21 cellular contexts compared by ENCODE assay signal in genomic region chr1:93082313-93082712, GRCh38. TPM values are rescaled to one million over a fixed set of nuclear protein-coding genes. Genes with fewer than 3 reads are reported as not detected.
DNase-seq lines count a peak whose midpoint lies in the region; ATAC-seq lines count a peak whose summit lies in the region.
"Had no signal": no experiment of that assay in that cellular context is flagged by ENCODE, and none has a peak within 500 bp of the region (broad histone marks: within the 10 kb centered on the region; RNA-seq: fewer than 3 reads in every experiment).

No MANE protein-coding gene starts in this region.

- H3K18ac ChIP-seq in mesenchymal stem cell (ENCODE audit: low read depth in 1 of 2, low read length in 2 of 2), result no peak overlapping the region

- no peak overlapping the region for H2BK15ac ChIP-seq in mesenchymal stem cell (ENCODE audit: low read depth, poor library complexity, severe bottlenecking)

- no peak overlapping the region for H2BK120ac ChIP-seq in mesenchymal stem cell (ENCODE audit: low read depth, low read length)

- H3K4me1 ChIP-seq in BLaER1 (peaks cover 27% of the 10 kb centered on the region), GM23248 (ENCODE audit: insufficient read depth) (peaks cover 25% of the 10 kb centered on the region), mesenchymal stem cell (ENCODE audit: control insufficient read depth, insufficient read depth, low read depth, low read length) (peaks cover 3% of the 10 kb centered on the region)
- H3K4me1 ChIP-seq: parathyroid adenoma had no signal

- no peak overlapping the region for H4K91ac ChIP-seq in mesenchymal stem cell (ENCODE audit: low read length)

- H3K9me3 ChIP-seq in BLaER1 (peaks cover 48% of the 10 kb centered on the region), GM23248 (ENCODE audit: low read depth) (no peaks in the 10 kb centered on the region), mesenchymal stem cell (ENCODE audit: control insufficient read depth, low read length) (no peaks in the 10 kb centered on the region)
- H3K9me3 ChIP-seq: Caco-2, left lung, testis had no signal

- H3K79me2 ChIP-seq in GM23248 (ENCODE audit: insufficient read depth), result peaks cover 88% of the 10 kb centered on the region

- peaks cover 53% of the 10 kb centered on the region for H3K36me3 ChIP-seq in BLaER1
- H3K36me3 ChIP-seq in GM23248 (ENCODE audit: low read depth), result peaks cover 10% of the 10 kb centered on the region; the same call in 1 of the 2 replicates
- peaks cover 10% of the 10 kb centered on the region in 2 experiments for H3K36me3 ChIP-seq in mesenchymal stem cell (ENCODE audit: control insufficient read depth in 1 of 2, insufficient read depth in 2 of 2, low read depth in 1 of 2, low read length in 2 of 2)

- H4K20me1 ChIP-seq in BLaER1, result peaks cover 78% of the 10 kb centered on the region
- 0 out of 2 replicates have a peak, but pooled peaks cover 3% of the 10 kb centered on the region for H4K20me1 ChIP-seq in GM23248 (ENCODE audit: insufficient read depth)

- H3K27ac Mint-ChIP-seq in activated naive CD8-positive, alpha-beta T cell treated with anti-CD3 and anti-CD28 coated beads, Interleukin-2, amount 50 U/mL, for 24 hours, result no peak overlapping the region

- H2AK5ac ChIP-seq in mesenchymal stem cell (ENCODE audit: low read length, severe bottlenecking), result peak overlapping the region; percentile 78

- H3K27me3 ChIP-seq in BLaER1, result no peaks in the 10 kb centered on the region
- no peaks in the 10 kb centered on the region for H3K27me3 ChIP-seq in GM23248 (replicated peaks; ENCODE audit: insufficient read depth)
- no peaks in the 10 kb centered on the region for H3K27me3 ChIP-seq in mesenchymal stem cell (ENCODE audit: control insufficient read depth in 1 of 2, insufficient read depth in 1 of 2, low read length in 2 of 2)
- H3K27me3 ChIP-seq: left lung, SJCRH30, testis had no signal

- no peak overlapping the region for H2BK12ac ChIP-seq in mesenchymal stem cell (ENCODE audit: low read length in 2 of 2)

- peaks cover 25% of the 10 kb centered on the region for H3F3A ChIP-seq in GM23248 (ENCODE audit: insufficient read depth)

- H3K27me3 Mint-ChIP-seq in activated naive CD8-positive, alpha-beta T cell treated with anti-CD3 and anti-CD28 coated beads, Interleukin-2, amount 50 U/mL, for 24 hours, result no peaks in the 10 kb centered on the region
- H3K27me3 Mint-ChIP-seq: central memory CD8-positive, alpha-beta T cell; effector memory CD8-positive, alpha-beta T cell had no signal

- in situ Hi-C loops in GM23248 (cut with MboI), result no loop called here

- no peaks in the 10 kb centered on the region for H3K9me3 Mint-ChIP-seq in activated naive CD8-positive, alpha-beta T cell treated with anti-CD3 and anti-CD28 coated beads, Interleukin-2, amount 50 U/mL, for 24 hours
- H3K9me3 Mint-ChIP-seq: central memory CD8-positive, alpha-beta T cell; effector memory CD8-positive, alpha-beta T cell had no signal

- no peak for ATAC-seq in activated naive CD8-positive, alpha-beta T cell treated with anti-CD3 and anti-CD28 coated beads, Interleukin-2, amount 50 U/mL, for 24 hours
- ATAC-seq: effector memory CD8-positive, alpha-beta T cell; left lung had no signal

- H3K79me1 ChIP-seq in mesenchymal stem cell (replicated peaks; ENCODE audit: low read length, poor library complexity, severe bottlenecking), result no peaks in the 10 kb centered on the region

- H3K36me3 Mint-ChIP-seq in activated naive CD8-positive, alpha-beta T cell treated with anti-CD3 and anti-CD28 coated beads, Interleukin-2, amount 50 U/mL, for 24 hours (ENCODE audit: low read depth), result peaks cover 42% of the 10 kb centered on the region

- no peak overlapping the region for H4K8ac ChIP-seq in mesenchymal stem cell (ENCODE audit: low read length)

- WGBS in GM23248 (ENCODE audit: low coverage in 1 of 2, low lambda C conversion rate in 2 of 2, missing lambda C conversion rate in 2 of 2), 2 experiments, result 95 to 99% methylated on average over 3 of the region's 3 CpGs
- WGBS in mesenchymal stem cell, result 100% methylated on average over 3 of the region's 3 CpGs

- no peak for DNase-seq in GM23248
- DNase-seq in activated naive CD8-positive, alpha-beta T cell treated with anti-CD3 and anti-CD28 coated beads, Interleukin-2, amount 50 U/mL, for 24 hours, result no peak
- no peak for DNase-seq in mesenchymal stem cell
- DNase-seq in hypothalamus (lab: John Stamatoyannopoulos, UW), result no peak
- DNase-seq in activated CD4-positive, alpha-beta T cell treated with anti-CD3 and anti-CD28 coated beads for 4 hours, result no peak
- DNase-seq in NCI-H1436 (lab: John Stamatoyannopoulos, UW), result no peak
- DNase-seq in NCI-H1930 (lab: John Stamatoyannopoulos, UW), result no peak
- DNase-seq: activated CD4-positive, alpha-beta T cell treated with anti-CD3 and anti-CD28 coated beads, Interleukin-2, amount 50 U/mL, for 1 hour; Caco-2; effector memory CD8-positive, alpha-beta T cell; left lung; NCI-H1048; NCI-H2107; NCI-H526 treated with DMSO at 0.1 percent for 48 hours; OCI-M1; small intestine; testis had no signal

- H3K4me3 ChIP-seq in BLaER1 (peak overlapping the region; percentile 89), GM23248 (peak overlapping the region; percentile 97), mesenchymal stem cell (ENCODE audit: insufficient read depth in 1 of 2, low read depth in 1 of 2, low read length in 2 of 2) (peak overlapping the region in 1 of 2 experiments; percentile 17)
- H3K4me3 ChIP-seq: testis had no signal

- H3K4me1 Mint-ChIP-seq in activated naive CD8-positive, alpha-beta T cell treated with anti-CD3 and anti-CD28 coated beads, Interleukin-2, amount 50 U/mL, for 24 hours, result peaks cover 64% of the 10 kb centered on the region

- H3K4ac ChIP-seq in mesenchymal stem cell (ENCODE audit: low read depth in 1 of 2, low read length in 2 of 2), result no peak overlapping the region

- no peak overlapping the region for H3K23ac ChIP-seq in mesenchymal stem cell (ENCODE audit: low read length in 2 of 2)

- no peak overlapping the region for H2BK5ac ChIP-seq in mesenchymal stem cell (ENCODE audit: low read depth, low read length, poor library complexity, severe bottlenecking)

- no peaks in the 10 kb centered on the region for H3K9me2 ChIP-seq in GM23248 (ENCODE audit: insufficient read depth)

- H3K4me3 Mint-ChIP-seq in activated naive CD8-positive, alpha-beta T cell treated with anti-CD3 and anti-CD28 coated beads, Interleukin-2, amount 50 U/mL, for 24 hours, result peak overlapping the region; percentile 97

- H3K4me2 ChIP-seq in BLaER1, result peak overlapping the region; percentile 74
- H3K4me2 ChIP-seq in GM23248 (ENCODE audit: unreplicated experiment), result peak overlapping the region; percentile 96
- H3K4me2 ChIP-seq in mesenchymal stem cell (ENCODE audit: low read length, poor library complexity, severe bottlenecking), result peak overlapping the region; percentile 58

- H3K14ac ChIP-seq in mesenchymal stem cell (ENCODE audit: low read length in 2 of 2), result no peak overlapping the region

- H3K9ac ChIP-seq in BLaER1 (no peak overlapping the region), GM23248 (0 out of 2 replicates have a peak overlapping the region, but pooled peaks have one; percentile 2), mesenchymal stem cell (ENCODE audit: low read length) (peak overlapping the region; percentile 94)
- H3K9ac ChIP-seq: parathyroid adenoma had no signal

- H3K27ac ChIP-seq in BLaER1 (no peak overlapping the region), GM23248 (peak overlapping the region; percentile 76), mesenchymal stem cell (ENCODE audit: low read length, poor library complexity, severe bottlenecking) (peak overlapping the region; percentile 93)
- H3K27ac ChIP-seq: parathyroid adenoma had no signal

- H2AFZ ChIP-seq in GM23248, result no peak overlapping the region
- no peak overlapping the region for H2AFZ ChIP-seq in mesenchymal stem cell (ENCODE audit: low read depth, low read length)
- H2AFZ ChIP-seq: parathyroid adenoma had no signal

RNA-seq across cellular contexts. Expression of gene MTF2, which starts 3.2 kb away (rescaled TPM):
- 10.9 and 14.1 TPM in 2 replicates for total RNA-seq in GM23248 (2014; rRNA removed; shearing (Covaris generic))
- polyA plus RNA-seq in GM23248 (2016; fragmentation: Nextera tagmentation; extraction: Ambion mirVana), result 17.6 and 21.4 TPM in 2 replicates
- polyA plus RNA-seq in mesenchymal stem cell (2013, experiment 1 of 2), result 21.0 TPM
- 21.0 TPM for polyA plus RNA-seq in mesenchymal stem cell (2013, experiment 2 of 2)
